Comparison of ENCODE assay signal across 17 cellular contexts in genomic region chrX:33175201-33175600, GRCh38. TPM values are rescaled to one million over a fixed set of nuclear protein-coding genes. Genes with fewer than 3 reads are reported as not detected.
DNase-seq lines count a peak whose midpoint lies in the region; ATAC-seq and TF ChIP-seq lines count a peak whose summit lies in the region.
"Had no signal": no experiment of that assay in that cellular context is flagged by ENCODE, and none has a peak within 500 bp of the region (broad histone marks: within the 10 kb centered on the region; RNA-seq: fewer than 3 reads in every experiment).

No MANE protein-coding gene starts in this region.

- H3K27ac ChIP-seq in DOHH2 (ENCODE audit: low read depth, low read length) (peak overlapping the region; percentile 96), SU-DHL-6 (ENCODE audit: low read depth, low read length) (peak overlapping the region; percentile 100), psoas muscle (peak overlapping the region; percentile 13), heart right ventricle (no peak overlapping the region)
- H3K27ac ChIP-seq: C4-2B had no signal

- H3F3A ChIP-seq in DOHH2 (ENCODE audit: control insufficient read depth, insufficient read depth) (peaks cover 23% of the 10 kb centered on the region), SU-DHL-6 (ENCODE audit: insufficient read depth) (peaks cover 69% of the 10 kb centered on the region)

- no peak overlapping the region for H2AFZ ChIP-seq in SU-DHL-6 (ENCODE audit: low read depth, low read length, severe bottlenecking)

- H3K79me2 ChIP-seq in DOHH2 (ENCODE audit: control insufficient read depth, low read length) (no peaks in the 10 kb centered on the region), SU-DHL-6 (ENCODE audit: insufficient read depth, low read length) (peaks cover 4% of the 10 kb centered on the region; the same call in 1 of the 2 replicates)

- H3K27me3 ChIP-seq in DOHH2 (ENCODE audit: control insufficient read depth, low read length) (no peaks in the 10 kb centered on the region), SU-DHL-6 (ENCODE audit: low read length) (no peaks in the 10 kb centered on the region), psoas muscle (ENCODE audit: insufficient read depth in 3 of 3, low read length in 2 of 3) (no peaks in the 10 kb centered on the region), heart right ventricle (no peaks in the 10 kb centered on the region)
- H3K27me3 ChIP-seq: BE2C had no signal

- H3K9me2 ChIP-seq in DOHH2 (replicated peaks; ENCODE audit: control insufficient read depth, low read length) (no peaks in the 10 kb centered on the region), SU-DHL-6 (replicated peaks; ENCODE audit: insufficient read depth, low read length) (no peaks in the 10 kb centered on the region)

- peak overlapping the region; percentile 62 for H3K9ac ChIP-seq in SU-DHL-6 (ENCODE audit: low read length)

- DNase-seq in NCI-H69 (lab: John Stamatoyannopoulos, UW) = peak; percentile 35
- no peak for DNase-seq in psoas muscle
- no peak for DNase-seq in heart right ventricle
- DNase-seq in NCI-H1436 (lab: John Stamatoyannopoulos, UW) = no peak
- no peak for DNase-seq in SHP77 (lab: John Stamatoyannopoulos, UW)
- DNase-seq: BE2C; CD4-positive, alpha-beta memory T cell; COR-L47; DMS153; DMS79 treated with DMSO at 0.1 percent for 48 hours; GDM1; GOT3; H9 had no signal

- 58 to 76% (median 66%) methylated on average over 1 of the region's 1 CpG for WGBS in psoas muscle, 3 donors
- 76 to 95% methylated on average over 1 of the region's 1 CpG for WGBS in heart right ventricle, 2 donors

- H3K4me1 ChIP-seq in DOHH2 (ENCODE audit: control insufficient read depth, low read length) = peaks cover 76% of the 10 kb centered on the region
- no peaks in the 10 kb centered on the region for H3K4me1 ChIP-seq in psoas muscle
- no peaks in the 10 kb centered on the region for H3K4me1 ChIP-seq in heart right ventricle
- H3K4me1 ChIP-seq: BE2C had no signal

- TF ChIP-seq CTCF in DOHH2 (IDR thresholded peaks at IDR 0.05; ENCODE audit: low read depth, low read length, poor library complexity, severe bottlenecking) (no peak), SU-DHL-6 (IDR thresholded peaks at IDR 0.05; ENCODE audit: insufficient read depth, low read length, poor library complexity, severe bottlenecking) (no peak), psoas muscle (IDR thresholded peaks at IDR 0.05) (no peak), heart right ventricle (IDR thresholded peaks at IDR 0.05) (no peak)

- no peak for ATAC-seq in psoas muscle
- ATAC-seq in heart right ventricle = no peak

- peaks cover 12% of the 10 kb centered on the region; the same call in 1 of the 2 replicates for H3K9me3 ChIP-seq in DOHH2 (ENCODE audit: control insufficient read depth, insufficient read depth, low read length)
- H3K9me3 ChIP-seq in SU-DHL-6 (ENCODE audit: insufficient read depth, low read length) = no peaks in the 10 kb centered on the region
- H3K9me3 ChIP-seq in psoas muscle = no peaks in the 10 kb centered on the region
- no peaks in the 10 kb centered on the region for H3K9me3 ChIP-seq in heart right ventricle
- H3K9me3 ChIP-seq: BE2C had no signal

- intact Hi-C loops in psoas muscle (cut with DNase I) (no loop called here), heart right ventricle (cut with DNase I) (no loop called here)

- H3K4me2 ChIP-seq in DOHH2 (ENCODE audit: low read length) = peak overlapping the region; percentile 16; the same call in 1 of the 2 replicates
- peak overlapping the region; percentile 88 for H3K4me2 ChIP-seq in SU-DHL-6 (ENCODE audit: low read depth, low read length, poor library complexity, severe bottlenecking)

- H3K4me3 ChIP-seq in DOHH2 (ENCODE audit: low read length) (no peak overlapping the region), SU-DHL-6 (ENCODE audit: insufficient read depth, low read length, poor library complexity, severe bottlenecking) (no peak overlapping the region), psoas muscle (no peak overlapping the region), heart right ventricle (no peak overlapping the region)

- H4K20me1 ChIP-seq in DOHH2 (ENCODE audit: control insufficient read depth, insufficient read depth, low read depth, low read length) (no peaks in the 10 kb centered on the region), SU-DHL-6 (ENCODE audit: low read depth, low read length) (no peaks in the 10 kb centered on the region)

- peaks cover 32% of the 10 kb centered on the region for H3K36me3 ChIP-seq in DOHH2 (ENCODE audit: control insufficient read depth, low read length)
- no peaks in the 10 kb centered on the region for H3K36me3 ChIP-seq in SU-DHL-6 (ENCODE audit: low read length)
- H3K36me3 ChIP-seq in psoas muscle (ENCODE audit: insufficient read depth in 1 of 2, low read depth in 1 of 2) = no peaks in the 10 kb centered on the region
- H3K36me3 ChIP-seq in heart right ventricle = no peaks in the 10 kb centered on the region
- H3K36me3 ChIP-seq: BE2C had no signal

RNA-seq across cellular contexts. Expression of gene DMD, which starts 36.1 kb away (rescaled TPM):
- total RNA-seq in psoas muscle (100 to 1,000 TPM in 2 of 4 donors, 10 to 100 TPM in 2; 86.5 to 170 (median 120) TPM), heart right ventricle (100 to 1,000 TPM; 126 to 228 (median 191) TPM)
- polyA plus RNA-seq in psoas muscle (10 to 100 TPM in 2 of 3 donors, 1 to 10 TPM in 1; 6.8 to 23.8 (median 23.1) TPM), heart right ventricle (10 to 100 TPM; 28.5 to 41.9 TPM)
- total RNA-seq: HT-29 had no signal

Comparison
In these comparisons a context has a peak if more than half of its experiments do, and no peak if none do; other contexts are left out.
1. H3K27ac ChIP-seq: peak in DOHH2 (single experiment), SU-DHL-6 (single experiment) and psoas muscle (single experiment); none in heart right ventricle (0 of 10).